ENCODE assay signal across 10 cellular contexts in the genomic region with DNA sequence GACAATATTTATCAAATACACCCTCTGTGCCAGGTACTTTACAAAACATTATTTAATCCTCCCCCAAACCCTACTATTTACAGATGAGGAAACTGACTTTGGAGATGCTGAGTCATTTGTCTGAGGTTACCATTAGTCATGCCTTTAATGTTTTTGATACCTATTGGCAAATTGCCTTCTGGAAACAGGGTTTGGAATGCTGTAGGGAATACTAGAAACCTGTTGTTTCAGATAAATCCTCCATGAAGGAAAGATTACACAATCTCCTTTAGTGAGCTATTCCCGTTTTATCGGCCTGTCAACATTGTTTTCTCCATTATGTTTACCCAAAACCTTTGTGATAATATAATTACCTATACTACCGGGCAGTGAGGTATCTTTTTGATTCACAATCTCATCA.
DNase-seq lines count a peak whose midpoint lies in the region; ATAC-seq lines count a peak whose summit lies in the region.
"Had no signal": no experiment of that assay in that cellular context is flagged by ENCODE, and none has a peak within 500 bp of the region (broad histone marks: within the 10 kb centered on the region; RNA-seq: fewer than 3 reads in every experiment).

No MANE protein-coding gene starts in this region.

- H3K4ac ChIP-seq in trophoblast cell (ENCODE audit: low read depth, low read length): no peak overlapping the region

- H2BK12ac ChIP-seq in trophoblast cell (ENCODE audit: low read length): no peak overlapping the region

- peaks cover 1% of the 10 kb centered on the region for H3K9me3 Mint-ChIP-seq in activated naive CD8-positive, alpha-beta T cell treated with anti-CD3 and anti-CD28 coated beads for 36 hours
- H3K9me3 Mint-ChIP-seq in effector memory CD8-positive, alpha-beta T cell: no peaks in the 10 kb centered on the region

- no peak overlapping the region for H3K18ac ChIP-seq in trophoblast cell (ENCODE audit: low read length)

- peaks cover 13% of the 10 kb centered on the region for H3K27me3 Mint-ChIP-seq in activated naive CD8-positive, alpha-beta T cell treated with anti-CD3 and anti-CD28 coated beads for 36 hours
- peaks cover 0 to 19% of the 10 kb centered on the region in 2 donors for H3K27me3 Mint-ChIP-seq in effector memory CD8-positive, alpha-beta T cell

- no peak overlapping the region for H2AK5ac ChIP-seq in trophoblast cell (ENCODE audit: low read length)

- H4K12ac ChIP-seq in trophoblast cell (ENCODE audit: low read depth, low read length): no peak overlapping the region

- peak overlapping the region; percentile 80 for H2BK120ac ChIP-seq in trophoblast cell (ENCODE audit: insufficient read depth, low read length, poor library complexity)

- H4K91ac ChIP-seq in trophoblast cell (ENCODE audit: low read depth, low read length): no peak overlapping the region

- DNase-seq in GM03348 (ENCODE audit: low spot score) (peak; percentile 48), NCI-H69 (lab: John Stamatoyannopoulos, UW) (peak; percentile 88), dedifferentiated amniotic fluid mesenchymal stem cell (ENCODE audit: extremely low spot score) (peak; percentile 29), trophoblast cell (peak; percentile 54 to 95)
- DNase-seq in activated naive CD8-positive, alpha-beta T cell treated with anti-CD3 and anti-CD28 coated beads for 36 hours: no peak
- DNase-seq in effector memory CD8-positive, alpha-beta T cell: no peak
- DNase-seq: ovary, upper lobe of left lung had no signal

- no peaks in the 10 kb centered on the region for H3K36me3 Mint-ChIP-seq in activated naive CD8-positive, alpha-beta T cell treated with anti-CD3 and anti-CD28 coated beads for 36 hours
- no peaks in the 10 kb centered on the region for H3K36me3 Mint-ChIP-seq in effector memory CD8-positive, alpha-beta T cell (ENCODE audit: insufficient read depth)

- peaks cover 4% of the 10 kb centered on the region for H3K79me2 ChIP-seq in trophoblast cell (ENCODE audit: control insufficient read depth, insufficient read depth, low read length, poor library complexity)

- ATAC-seq in GM21360 (IDR thresholded peaks at IDR 0.05; ENCODE audit: unreplicated experiment) (no peak), GM18873 (IDR thresholded peaks at IDR 0.05; ENCODE audit: low FRiP score, unreplicated experiment) (no peak)
- ATAC-seq in effector memory CD8-positive, alpha-beta T cell (replicated peaks): no peak

- no peaks in the 10 kb centered on the region for H3K36me3 ChIP-seq in trophoblast cell (ENCODE audit: control insufficient read depth in 1 of 2, insufficient read depth in 2 of 2, low read length in 2 of 2)
- H3K36me3 ChIP-seq: ovary, upper lobe of left lung had no signal

- H3K14ac ChIP-seq in trophoblast cell (ENCODE audit: low read length): no peak overlapping the region

- no peak overlapping the region for H3K27ac Mint-ChIP-seq in activated naive CD8-positive, alpha-beta T cell treated with anti-CD3 and anti-CD28 coated beads for 36 hours
- no peak overlapping the region for H3K27ac Mint-ChIP-seq in effector memory CD8-positive, alpha-beta T cell

- H3K4me1 ChIP-seq in trophoblast cell (ENCODE audit: control insufficient read depth in 1 of 2, insufficient read depth in 2 of 2, low read length in 2 of 2): peaks cover 19 to 28% of the 10 kb centered on the region in 2 experiments

- WGBS in trophoblast cell (ENCODE audit: extremely low coverage, insufficient coverage, insufficient read length): no CpG with 5 or more reads among the region's 3 CpGs

- no peak overlapping the region for H3K4me3 Mint-ChIP-seq in activated naive CD8-positive, alpha-beta T cell treated with anti-CD3 and anti-CD28 coated beads for 36 hours
- no peak overlapping the region for H3K4me3 Mint-ChIP-seq in effector memory CD8-positive, alpha-beta T cell

- peaks cover 40% of the 10 kb centered on the region for H3K79me1 ChIP-seq in trophoblast cell (ENCODE audit: low read length)

- H3K4me2 ChIP-seq in trophoblast cell (ENCODE audit: low read length): no peak overlapping the region

- no peak overlapping the region for H3K23ac ChIP-seq in trophoblast cell (ENCODE audit: low read length)

- no peaks in the 10 kb centered on the region for H3K27me3 ChIP-seq in trophoblast cell (ENCODE audit: insufficient read depth, low read length)
- H3K27me3 ChIP-seq: ovary, upper lobe of left lung had no signal

- H2AFZ ChIP-seq in trophoblast cell (ENCODE audit: insufficient read depth, low read length, poor library complexity): no peak overlapping the region

- H3K9ac ChIP-seq in trophoblast cell (ENCODE audit: low read length): no peak overlapping the region

- peak overlapping the region; percentile 84 for H3K27ac ChIP-seq in trophoblast cell (ENCODE audit: low read depth, low read length)
- H3K27ac ChIP-seq: ovary, upper lobe of left lung had no signal

- H3K9me3 ChIP-seq in trophoblast cell (ENCODE audit: insufficient read depth, low read depth, low read length): no peaks in the 10 kb centered on the region
- H3K9me3 ChIP-seq: ovary, upper lobe of left lung had no signal

- no peak overlapping the region for H2BK5ac ChIP-seq in trophoblast cell (ENCODE audit: low read depth, low read length, poor library complexity)

- H4K8ac ChIP-seq in trophoblast cell (ENCODE audit: low read depth, low read length): no peak overlapping the region

- no peak overlapping the region for H3K4me3 ChIP-seq in trophoblast cell (ENCODE audit: low read depth, low read length)
- H3K4me3 ChIP-seq: ovary, upper lobe of left lung had no signal

- H3K4me1 Mint-ChIP-seq in activated naive CD8-positive, alpha-beta T cell treated with anti-CD3 and anti-CD28 coated beads for 36 hours: peaks cover 6% of the 10 kb centered on the region
- H3K4me1 Mint-ChIP-seq in effector memory CD8-positive, alpha-beta T cell (ENCODE audit: low read depth in 2 of 2): no peaks in the 10 kb centered on the region

Comparison
In these comparisons a context has a peak if more than half of its experiments do, and no peak if none do; other contexts are left out.
1. DNase-seq: peak in GM03348 (single experiment), NCI-H69 (single experiment), dedifferentiated amniotic fluid mesenchymal stem cell (single experiment) and trophoblast cell (2 of 2); none in activated naive CD8-positive, alpha-beta T cell treated with anti-CD3 and anti-CD28 coated beads for 36 hours (single experiment) and effector memory CD8-positive, alpha-beta T cell (0 of 3).